Comparison of ENCODE assay signal across 29 cellular contexts in the genomic region with DNA sequence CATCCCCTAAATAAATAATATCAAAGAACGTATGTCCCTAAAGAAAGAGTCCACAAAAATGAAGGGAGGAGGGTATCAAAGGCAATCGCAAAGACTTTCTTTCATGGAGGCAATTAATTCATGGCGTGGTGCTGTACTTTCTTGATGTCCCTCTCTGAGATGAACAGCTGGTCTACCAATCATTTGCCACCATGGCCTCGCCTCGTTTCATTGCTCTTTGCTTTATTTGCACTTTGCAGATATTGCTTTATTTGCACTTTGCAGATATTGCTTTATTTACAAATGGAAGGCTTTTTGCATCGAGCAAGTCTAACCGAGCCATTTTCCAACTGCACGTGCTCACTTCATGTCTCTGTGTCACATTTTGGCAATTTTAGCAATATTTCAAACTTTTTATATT.
"Had no signal": no experiment of that assay in that cellular context is flagged by ENCODE, and none has a peak within 500 bp of the region (broad histone marks: within the 10 kb centered on the region; RNA-seq: fewer than 3 reads in every experiment).

No MANE protein-coding gene starts in this region.

- DNase-seq: naive thymus-derived CD4-positive, alpha-beta T cell; natural killer cell; occipital lobe; ovary; posterior cingulate gyrus; psoas muscle; right cardiac atrium; right lobe of liver; sigmoid colon; spleen; stimulated activated CD4-positive, alpha-beta T cell treated with anti-CD3 and anti-CD28 coated beads, Interleukin-12 subunit alpha, Interleukin-12 subunit beta, amount 100 ng/mL, for 4 hours; stimulated activated CD4-positive, alpha-beta T cell treated with anti-CD3 and anti-CD28 coated beads, Interleukin-1b, Interleukin-23, amount 100 ng/mL, for 48 hours; stimulated activated CD4-positive, alpha-beta T cell treated with anti-CD3 and anti-CD28 coated beads, Interleukin-4, amount 100 ng/mL, for 1 hour; stimulated activated CD4-positive, alpha-beta T cell treated with anti-CD3 and anti-CD28 coated beads, Interleukin-4, amount 100 ng/mL, for 4 hours; stimulated activated CD8-positive, alpha-beta memory T cell treated with anti-CD3 and anti-CD28 coated beads, Interleukin-4, amount 100 ng/mL, for 48 hours; stimulated activated naive CD4-positive, alpha-beta T cell; stimulated activated naive CD8-positive, alpha-beta T cell treated with anti-CD3 and anti-CD28 coated beads, Interleukin-15, amount 100 ng/mL, for 72 hours; stimulated activated naive CD8-positive, alpha-beta T cell treated with anti-CD3 and anti-CD28 coated beads, Interleukin-15, Interleukin-2, amounts not matched to agents 100 U/mL and 50 U/mL, for 24 hours; substantia nigra; testis; tibial artery; trophoblast cell; upper lobe of left lung; uterus had no signal

- H3K4me3 ChIP-seq: neural progenitor cell, ovary, psoas muscle, right lobe of liver, sigmoid colon, smooth muscle cell, spleen, suprapubic skin, testis, tibial artery, upper lobe of left lung, uterus had no signal

- H3K9me3 ChIP-seq: ovary, psoas muscle, right lobe of liver, sigmoid colon, spleen, suprapubic skin, testis, upper lobe of left lung, uterus had no signal

- H3K27me3 ChIP-seq: neural progenitor cell, ovary, right lobe of liver, sigmoid colon, testis, tibial artery, upper lobe of left lung, uterus had no signal

- ATAC-seq: naive thymus-derived CD4-positive, alpha-beta T cell; natural killer cell; psoas muscle; right cardiac atrium; right lobe of liver; stimulated activated memory B cell treated with anti-CD40 and anti-IgM and Interleukin-4, amounts not matched to agents 10 μg/mL and 1 μg/mL and 100 μg/mL, for 72 hours; stimulated activated naive CD8-positive, alpha-beta T cell treated with anti-CD3 and anti-CD28 coated beads, Interleukin-15, amount 100 ng/mL, for 72 hours; stimulated activated naive CD8-positive, alpha-beta T cell treated with anti-CD3 and anti-CD28 coated beads, Interleukin-15, Interleukin-2, amounts not matched to agents 100 U/mL and 50 U/mL, for 24 hours had no signal

- H3K4me1 ChIP-seq: neural progenitor cell, parathyroid adenoma, psoas muscle, right lobe of liver, sigmoid colon, spleen, suprapubic skin, testis, tibial artery, uterus had no signal

- H3K36me3 ChIP-seq: neural progenitor cell, ovary, right lobe of liver, sigmoid colon, spleen, suprapubic skin, tibial artery, upper lobe of left lung, uterus had no signal

- H3K27ac ChIP-seq: neural progenitor cell, ovary, parathyroid adenoma, psoas muscle, right lobe of liver, sigmoid colon, spleen, suprapubic skin, testis, tibial artery, upper lobe of left lung, uterus had no signal
